In genomic region chr4:56979674-56980073, GRCh38 we compare ENCODE assay signal across 8 cellular contexts. TPM values are rescaled to one million over a fixed set of nuclear protein-coding genes. Genes with fewer than 3 reads are reported as not detected.
A peak's percentile ranks its signal among the peaks of the same experiment; 100 is the strongest.
DNase-seq lines count a peak whose midpoint lies in the region; ATAC-seq and TF ChIP-seq lines count a peak whose summit lies in the region.

No MANE protein-coding gene starts in this region.

- TF ChIP-seq CTCF in colonic mucosa (IDR thresholded peaks at IDR 0.05), result no peak
- TF ChIP-seq CTCF in thyroid gland (IDR thresholded peaks at IDR 0.05), result no peak

- H3K27ac ChIP-seq in colonic mucosa (peak overlapping the region; percentile 95), mucosa of rectum (ENCODE audit: low read depth in 2 of 2, low read length in 2 of 2) (peak overlapping the region in 1 of 2 donors; percentile 93), thyroid gland (peak overlapping the region in 1 of 3 donors; percentile 83)

- intact Hi-C loops in colonic mucosa (cut with DNase I), result no loop called here
- intact Hi-C loops in thyroid gland (cut with DNase I), result loop anchor here (10.0 kb wide), 1 partner anchor 75 kb away; the partner anchor contains the start of gene REST

- H3K9ac ChIP-seq in colonic mucosa (ENCODE audit: low read depth in 2 of 2, low read length in 2 of 2) (peak overlapping the region; percentile 85 to 99), mucosa of rectum (ENCODE audit: low read depth in 1 of 2, low read length in 2 of 2) (peak overlapping the region; percentile 98)

- H3K4me3 ChIP-seq in colonic mucosa (peak overlapping the region; percentile 94), mucosa of rectum (ENCODE audit: low read length in 2 of 2) (peak overlapping the region; percentile 100), thyroid gland (replicated peaks in 1 of 3) (peak overlapping the region in 2 of 3 donors; percentile 38 to 79)

- TF ChIP-seq POLR2A in thyroid gland (IDR thresholded peaks at IDR 0.05), result no peak

- peak; percentile 3 for DNase-seq in NCI-H2171 treated with DMSO at 0.1 percent for 48 hours (lab: John Stamatoyannopoulos, UW)
- DNase-seq in NCI-H2171 (lab: John Stamatoyannopoulos, UW), result no peak
- DNase-seq in T-helper 9 cell, result peak; percentile 10
- peak; percentile 40 for DNase-seq in colonic mucosa
- DNase-seq in thyroid gland, result peak; percentile 12 to 23
- no peak for DNase-seq in NCI-H2196 (lab: John Stamatoyannopoulos, UW; ENCODE audit: unreplicated experiment)

- WGBS in thyroid gland, 2 donors, result 21 to 34% methylated on average over 12 of the region's 12 CpGs

- H3K27me3 ChIP-seq in colonic mucosa (no peaks in the 10 kb centered on the region), mucosa of rectum (ENCODE audit: control insufficient read depth in 2 of 2, insufficient read depth in 2 of 2, low read length in 2 of 2) (no peaks in the 10 kb centered on the region), thyroid gland (no peaks in the 10 kb centered on the region)

- no peaks in the 10 kb centered on the region for H3K36me3 ChIP-seq in colonic mucosa
- no peaks in the 10 kb centered on the region for H3K36me3 ChIP-seq in mucosa of rectum (ENCODE audit: control insufficient read depth in 2 of 2, insufficient read depth in 2 of 2, low read length in 2 of 2)
- no peaks in the 10 kb centered on the region for H3K36me3 ChIP-seq in thyroid gland

- no peaks in the 10 kb centered on the region for H3K9me3 ChIP-seq in colonic mucosa
- H3K9me3 ChIP-seq in mucosa of rectum (ENCODE audit: control insufficient read depth in 2 of 2, low read length in 2 of 2), result no peaks in the 10 kb centered on the region
- H3K9me3 ChIP-seq in thyroid gland, result no peaks in the 10 kb centered on the region

- ATAC-seq in HG03571 (IDR thresholded peaks at IDR 0.05; ENCODE audit: unreplicated experiment), result no peak

- H3K4me1 ChIP-seq in colonic mucosa (peaks cover 10% of the 10 kb centered on the region), mucosa of rectum (ENCODE audit: control insufficient read depth in 2 of 2, insufficient read depth in 2 of 2, low read length in 2 of 2) (peaks cover 12 to 13% of the 10 kb centered on the region in 2 donors), thyroid gland (peaks cover 29 to 41% of the 10 kb centered on the region in 2 donors)

RNA-seq across cellular contexts. Expression of gene POLR2B, which starts 1.0 kb away (rescaled TPM):
- total RNA-seq in colonic mucosa (10 to 100 TPM; 70.2 to 79.3 TPM), thyroid gland (100 to 1,000 TPM in 1 of 4 donors, 10 to 100 TPM in 3; 82.1 to 111 (median 84.2) TPM)

RNA-seq across cellular contexts. Expression of gene NOA1, which starts 2.3 kb away (rescaled TPM):
- 10 to 100 TPM; 26.9 to 28.1 TPM for total RNA-seq in colonic mucosa
- 10 to 100 TPM; 22.1 to 27.4 (median 24.7) TPM for total RNA-seq in thyroid gland

Comparison
In these comparisons a context has a peak if more than half of its experiments do, and no peak if none do; other contexts are left out.
1. DNase-seq: peak in NCI-H2171 treated with DMSO at 0.1 percent for 48 hours (single experiment), T-helper 9 cell (single experiment), colonic mucosa (single experiment) and thyroid gland (2 of 2); none in NCI-H2171 (single experiment) and NCI-H2196 (single experiment).
2. Peak in every context shown above with its lines, with median percentiles within 50 percentile points of each other: H3K4me3 ChIP-seq.